In genomic region chr18:21841570-21841969, GRCh38 we compare ENCODE assay signal across 25 cellular contexts.
"Had no signal": no experiment of that assay in that cellular context is flagged by ENCODE, and none has a peak within 500 bp of the region (broad histone marks: within the 10 kb centered on the region; RNA-seq: fewer than 3 reads in every experiment).

No MANE protein-coding gene starts in this region.

- H3K27me3 Mint-ChIP-seq: dendritic cell treated with granulocyte-macrophage colony-stimulating factor and Interleukin-4, amounts not matched to agents 40 ng/mL and 50 ng/mL, for 4 days; effector memory CD8-positive, alpha-beta T cell had no signal

- H3K27ac Mint-ChIP-seq: dendritic cell treated with granulocyte-macrophage colony-stimulating factor and Interleukin-4, amounts not matched to agents 40 ng/mL and 50 ng/mL, for 4 days; effector memory CD8-positive, alpha-beta T cell; endodermal cell had no signal

- H3K27ac ChIP-seq: colonic mucosa, coronary artery, dorsolateral prefrontal cortex, epithelial cell of prostate, esophagus muscularis mucosa, esophagus squamous epithelium, foreskin keratinocyte, gastroesophageal sphincter, heart left ventricle, heart right ventricle had no signal

- H3K4me3 Mint-ChIP-seq: dendritic cell treated with granulocyte-macrophage colony-stimulating factor and Interleukin-4, amounts not matched to agents 40 ng/mL and 50 ng/mL, for 4 days; effector memory CD8-positive, alpha-beta T cell; endodermal cell had no signal

- H3K9me3 Mint-ChIP-seq: dendritic cell treated with granulocyte-macrophage colony-stimulating factor and Interleukin-4, amounts not matched to agents 40 ng/mL and 50 ng/mL, for 4 days; effector memory CD8-positive, alpha-beta T cell; endodermal cell had no signal

- H3K4me1 Mint-ChIP-seq: endodermal cell had no signal

- H3K4me3 ChIP-seq: colonic mucosa, coronary artery, dorsolateral prefrontal cortex, esophagus muscularis mucosa, esophagus squamous epithelium, gastrocnemius medialis, gastroesophageal sphincter, heart left ventricle, heart right ventricle had no signal

- H3K27me3 ChIP-seq: colonic mucosa, dorsolateral prefrontal cortex, esophagus muscularis mucosa, esophagus squamous epithelium, foreskin keratinocyte, gastrocnemius medialis, gastroesophageal sphincter, heart left ventricle, heart right ventricle had no signal

- ATAC-seq: effector memory CD8-positive, alpha-beta T cell; esophagus mucosa; foreskin keratinocyte; gastrocnemius medialis; gastroesophageal sphincter; heart left ventricle; heart right ventricle had no signal

- H3K9me3 ChIP-seq: colonic mucosa, esophagus muscularis mucosa, esophagus squamous epithelium, gastrocnemius medialis, gastroesophageal sphincter, heart left ventricle, heart right ventricle had no signal

- DNase-seq: colonic mucosa; cortex of kidney; dermis blood vessel endothelial cell; dorsolateral prefrontal cortex; effector CD4-positive, alpha-beta T cell; effector CD8-positive, alpha-beta T cell; effector memory CD4-positive, alpha-beta T cell; effector memory CD8-positive, alpha-beta T cell; endodermal cell; erythroblast; esophagus squamous epithelium; foreskin fibroblast; foreskin keratinocyte; foreskin melanocyte; gastrocnemius medialis; glutamatergic neuron; head of caudate nucleus; heart left ventricle; heart right ventricle had no signal

- H3K4me1 ChIP-seq: colonic mucosa, esophagus muscularis mucosa, esophagus squamous epithelium, foreskin keratinocyte, gastroesophageal sphincter, heart left ventricle, heart right ventricle had no signal
